Comparison of ENCODE assay signal across 21 cellular contexts in the genomic region with DNA sequence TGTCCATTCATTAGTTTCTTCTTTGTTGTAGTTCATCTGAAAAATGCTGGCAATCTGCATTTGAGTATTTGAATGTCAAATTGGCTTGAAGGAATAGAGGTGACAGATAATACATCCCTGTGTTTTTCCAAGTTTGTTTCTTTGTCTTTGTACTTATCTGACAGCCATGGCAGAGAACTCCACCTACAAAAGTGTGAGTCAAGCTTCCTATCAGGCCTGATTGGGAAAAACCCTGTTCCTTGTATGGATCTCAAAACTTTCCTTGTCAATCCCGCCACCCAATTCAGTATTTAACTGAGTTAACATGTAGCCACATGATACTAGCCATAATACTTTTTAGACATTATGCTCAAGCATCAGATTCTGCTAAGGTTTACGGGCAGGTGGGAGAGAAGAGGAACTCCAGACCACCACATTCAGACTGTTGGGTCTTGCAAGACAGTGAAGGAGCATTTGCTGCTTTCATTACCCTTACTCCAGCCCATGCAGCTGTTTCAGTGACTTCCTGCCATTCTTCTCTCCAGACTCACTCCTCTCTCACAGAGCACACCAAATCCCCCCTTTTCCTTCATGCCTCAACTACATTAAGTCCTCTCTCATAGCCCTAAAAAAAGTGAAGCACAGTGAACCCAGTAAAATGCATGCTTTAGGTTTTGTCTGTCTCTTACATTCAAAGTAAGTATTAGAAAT.
"Had no signal": no experiment of that assay in that cellular context is flagged by ENCODE, and none has a peak within 500 bp of the region (broad histone marks: within the 10 kb centered on the region; RNA-seq: fewer than 3 reads in every experiment).

No MANE protein-coding gene starts in this region.

- H3K27me3 ChIP-seq: ascending aorta, gastroesophageal sphincter, spleen, suprapubic skin, tibial artery, upper lobe of right lung had no signal

- FAIRE-seq: TTC549 had no signal

- H3K36me3 ChIP-seq: ascending aorta, spleen, suprapubic skin, tibial artery, upper lobe of right lung had no signal

- ATAC-seq: activated T-cell treated with anti-CD3 and anti-CD28 coated beads, Interleukin-2, amount 50 U/mL, for 72 hours; gastroesophageal sphincter; left colon; naive thymus-derived CD4-positive, alpha-beta T cell; right cardiac atrium; upper lobe of right lung had no signal

- H3K4me3 ChIP-seq: ascending aorta, gastroesophageal sphincter, hepatocyte, spleen, suprapubic skin, tibial artery, upper lobe of right lung had no signal

- DNase-seq: activated CD4-positive, alpha-beta T cell treated with anti-CD3 and anti-CD28 coated beads for 4 hours; activated CD4-positive, alpha-beta T cell treated with anti-CD3 and anti-CD28 coated beads, Interleukin-2, amount 50 U/mL, for 4 hours; activated naive CD4-positive, alpha-beta T cell treated with Interleukin-2 at 50 U/mL for 16 hours; activated T-cell treated with anti-CD3 and anti-CD28 coated beads for 4 hours; activated T-cell treated with anti-CD3 and anti-CD28 coated beads, Interleukin-2, amount 50 U/mL, for 72 hours; cortex of kidney; islet precursor cell; left colon; mammary epithelial cell; naive thymus-derived CD4-positive, alpha-beta T cell; right cardiac atrium; spleen; stimulated activated naive CD4-positive, alpha-beta T cell; T-helper 9 cell; tibial artery; upper lobe of right lung had no signal
